8 cellular contexts compared by ENCODE assay signal in the genomic region with DNA sequence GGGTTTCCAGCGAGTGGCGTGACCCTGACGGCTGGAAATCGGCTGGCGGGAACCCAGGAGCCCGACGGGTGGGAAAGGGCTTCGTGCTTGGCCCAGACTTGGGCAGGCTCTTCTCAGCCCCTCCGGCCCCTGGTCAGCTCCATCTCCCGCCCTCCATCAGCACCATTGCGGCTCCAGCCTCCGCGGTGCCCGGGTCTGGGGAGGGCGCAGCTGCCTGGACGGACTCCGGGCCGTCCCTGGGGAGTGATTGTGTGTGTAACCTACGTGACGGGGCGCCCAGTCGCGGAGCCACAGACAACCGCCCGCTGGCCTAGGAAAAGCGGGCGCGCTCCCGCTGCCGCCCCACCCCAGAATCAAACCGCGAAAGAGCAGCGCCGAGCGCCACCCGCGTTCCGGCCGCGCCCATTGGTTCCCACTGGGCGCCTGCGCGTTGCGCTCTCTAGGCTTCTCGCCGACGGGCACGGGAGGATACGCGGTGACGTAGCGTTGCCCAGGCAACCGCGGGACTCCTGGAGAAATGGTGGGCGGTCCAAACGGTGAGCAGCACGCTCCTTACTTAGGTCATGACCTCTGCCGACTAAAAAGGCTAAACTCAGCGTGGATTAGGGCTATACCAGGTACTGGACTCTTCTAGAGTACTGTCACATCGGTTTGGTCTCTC. TPM values are rescaled to one million over a fixed set of nuclear protein-coding genes. Genes with fewer than 3 reads are reported as not detected.
A peak's percentile ranks its signal among the peaks of the same experiment; 100 is the strongest.
DNase-seq lines count a peak whose midpoint lies in the region; ATAC-seq and TF ChIP-seq lines count a peak whose summit lies in the region.

A gene (minus strand): TSS at position 355 of the 661 bp plus-strand sequence. CDS start 394 bp downstream, outside the sequence.

- no peaks in the 10 kb centered on the region for H3K4me1 ChIP-seq in colonic mucosa

- no peaks in the 10 kb centered on the region for H3K36me3 ChIP-seq in colonic mucosa

- H3K27me3 ChIP-seq in colonic mucosa (no peaks in the 10 kb centered on the region), layer of hippocampus (ENCODE audit: control insufficient read depth, insufficient read depth, low read length) (no peaks in the 10 kb centered on the region)

- H3K36me3 Mint-ChIP-seq in activated CD4-positive, alpha-beta T cell treated with anti-CD3 and anti-CD28 coated beads for 36 hours (ENCODE audit: low read depth) = no peaks in the 10 kb centered on the region

- peak within 1 kb of the TSS in 1 of 2 donors; percentile 78 for H3K9ac ChIP-seq in colonic mucosa (ENCODE audit: low read depth in 2 of 2, low read length in 2 of 2)

- H3K9me3 ChIP-seq in colonic mucosa = no peaks in the 10 kb centered on the region

- ATAC-seq in GM18861 (IDR thresholded peaks at IDR 0.05; ENCODE audit: unreplicated experiment) (peak; percentile 99), HG03066 (IDR thresholded peaks at IDR 0.05; ENCODE audit: low read depth, unreplicated experiment) (peak; percentile 97)
- peak; percentile 99 for ATAC-seq in activated CD4-positive, alpha-beta T cell treated with anti-CD3 and anti-CD28 coated beads for 36 hours

- peak within 1 kb of the TSS; percentile 65 for H3K27ac Mint-ChIP-seq in activated CD4-positive, alpha-beta T cell treated with anti-CD3 and anti-CD28 coated beads for 36 hours

- H3K4me3 Mint-ChIP-seq in activated CD4-positive, alpha-beta T cell treated with anti-CD3 and anti-CD28 coated beads for 36 hours = peak within 1 kb of the TSS; percentile 66

- H3K9me3 Mint-ChIP-seq in activated CD4-positive, alpha-beta T cell treated with anti-CD3 and anti-CD28 coated beads for 36 hours (ENCODE audit: low read depth) = no peaks in the 10 kb centered on the region

- CTCF ChIA-PET in activated CD4-positive, alpha-beta T cell treated with anti-CD3 and anti-CD28 coated beads for 36 hours (lab: Charles Lee) = no interaction called here

- peaks cover 9% of the 10 kb centered on the region for H3K4me1 Mint-ChIP-seq in activated CD4-positive, alpha-beta T cell treated with anti-CD3 and anti-CD28 coated beads for 36 hours

- H3K4me3 ChIP-seq in colonic mucosa = peak within 1 kb of the TSS; percentile 55

- POLR2A ChIA-PET in activated CD4-positive, alpha-beta T cell treated with anti-CD3 and anti-CD28 coated beads for 36 hours (lab: Charles Lee) = no interaction called here

- intact Hi-C loops in activated CD4-positive, alpha-beta T cell treated with anti-CD3 and anti-CD28 coated beads for 36 hours (cut with DNase I, micrococcal nuclease) = loop anchor here (1.0 to 5.0 kb wide), 5 partner anchors 178 to 742 kb away; a partner anchor contains a TSS
- intact Hi-C loops in colonic mucosa (cut with DNase I) = loop anchor here (5.0 to 10.0 kb wide), 2 partner anchors 225 to 412 kb away; no protein-coding TSS in a partner anchor

- peaks cover 2% of the 10 kb centered on the region for H3K27me3 Mint-ChIP-seq in activated CD4-positive, alpha-beta T cell treated with anti-CD3 and anti-CD28 coated beads for 36 hours

- H3K27ac ChIP-seq in colonic mucosa (no peak within 1 kb of the TSS), layer of hippocampus (ENCODE audit: low read depth, low read length) (peak within 1 kb of the TSS; percentile 36)

- no peak for TF ChIP-seq CTCF in colonic mucosa (IDR thresholded peaks at IDR 0.05)

- DNase-seq in 8988T = peak; percentile 93
- DNase-seq in NCI-H2171 treated with DMSO at 0.1 percent for 48 hours (lab: John Stamatoyannopoulos, UW) = peak; percentile 83
- DNase-seq in activated CD4-positive, alpha-beta T cell treated with anti-CD3 and anti-CD28 coated beads for 36 hours = peak; percentile 97
- peak; percentile 91 for DNase-seq in colonic mucosa
- DNase-seq in stimulated activated CD4-positive, alpha-beta T cell treated with anti-CD3 and anti-CD28 coated beads, Interleukin-1b, Interleukin-23, amount 100 ng/mL, for 24 hours (ENCODE audit: low read depth in 4 of 4, low spot score in 1 of 4) = peak; percentile 72 to 91 (median 85)

RNA-seq across cellular contexts. Expression of the gene that starts here (rescaled TPM):
- 1 to 10 TPM; 2.7 to 3.5 TPM for total RNA-seq in activated CD4-positive, alpha-beta T cell treated with anti-CD3 and anti-CD28 coated beads for 36 hours
- total RNA-seq in colonic mucosa = 1 to 10 TPM; 1.7 to 1.8 TPM
